In the genomic region with DNA sequence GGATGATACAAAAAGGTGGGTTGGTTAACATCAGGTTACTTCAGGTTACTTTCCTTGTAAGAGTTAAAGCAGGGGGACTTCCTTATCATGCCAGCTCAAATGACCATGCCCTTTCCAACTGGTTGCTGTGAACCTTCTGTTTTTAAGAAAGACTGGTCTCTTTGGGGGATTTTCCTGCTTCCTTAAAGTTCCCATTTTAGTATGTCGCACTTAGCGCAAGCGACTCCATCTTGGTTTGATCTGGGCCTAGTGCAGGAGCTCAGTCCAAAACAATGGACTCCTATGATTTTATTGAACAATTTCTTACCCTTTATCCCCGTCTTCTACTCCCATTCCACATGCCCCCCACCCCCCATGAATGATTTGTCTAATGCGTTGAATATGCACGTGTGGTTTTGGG, we compare ENCODE assay signal across 35 cellular contexts.
"Had no signal": no experiment of that assay in that cellular context is flagged by ENCODE, and none has a peak within 500 bp of the region (broad histone marks: within the 10 kb centered on the region; RNA-seq: fewer than 3 reads in every experiment).

No MANE protein-coding gene starts in this region.

- H3K27ac Mint-ChIP-seq: activated CD4-positive, alpha-beta memory T cell treated with anti-CD3 and anti-CD28 coated beads, Interleukin-2, amount 10 ng/mL, durations not matched to agents 7 days and 5 days; activated CD4-positive, alpha-beta T cell treated with anti-CD3 and anti-CD28 coated beads for 36 hours; activated CD4-positive, alpha-beta T cell treated with anti-CD3 and anti-CD28 coated beads, Interleukin-2, amount 10 ng/mL, durations not matched to agents 7 days and 5 days; activated CD8-positive, alpha-beta memory T cell treated with anti-CD3 and anti-CD28 coated beads, Interleukin-2, amount 10 ng/mL, durations not matched to agents 7 days and 5 days; activated naive CD4-positive, alpha-beta T cell treated with anti-CD3 and anti-CD28 coated beads, Interleukin-2, amount 10 ng/mL, durations not matched to agents 7 days and 5 days; activated naive CD8-positive, alpha-beta T cell treated with anti-CD3 and anti-CD28 coated beads, Interleukin-2, amount 10 ng/mL, durations not matched to agents 7 days and 5 days; activated T-helper 1 cell treated with anti-CD3 and anti-CD28 coated beads, Interleukin-12 subunit alpha, Interleukin-12 subunit beta, Interleukin-2, Interleukin-4 antibody, amounts not matched to agents 30 ng/mL and 10 ng/mL and 1 ng/mL, durations not matched to agents 14 hours and 24 hours and 36 hours; activated T-helper 2 cell treated with anti-CD3 and anti-CD28 coated beads, Interferon-gamma antibody, Interleukin-2, Interleukin-4, amounts not matched to agents 10 μg/mL and 5 μg/mL and 100 μg/mL, durations not matched to agents 14 hours and 24 hours and 36 hours; brain; T-cell; T-helper 1 cell treated with Interleukin-12 subunit alpha and Interleukin-12 subunit beta and Interleukin-4 antibody, amounts not matched to agents 30 μg/mL and 1 μg/mL, for 36 hours had no signal

- H3K9me3 ChIP-seq: ascending aorta, breast epithelium, colonic mucosa, esophagus squamous epithelium had no signal

- ATAC-seq: activated CD4-positive, alpha-beta T cell treated with anti-CD3 and anti-CD28 coated beads for 36 hours; activated CD8-positive, alpha-beta memory T cell treated with anti-CD3 and anti-CD28 coated beads, Interleukin-2, amount 10 ng/mL, durations not matched to agents 7 days and 5 days; activated naive CD4-positive, alpha-beta T cell treated with anti-CD3 and anti-CD28 coated beads, Interleukin-2, amount 50 U/mL, for 72 hours; gastroesophageal sphincter; T-cell had no signal

- H3K9me3 Mint-ChIP-seq: activated CD4-positive, alpha-beta memory T cell treated with anti-CD3 and anti-CD28 coated beads, Interleukin-2, amount 10 ng/mL, durations not matched to agents 7 days and 5 days; activated CD4-positive, alpha-beta T cell treated with anti-CD3 and anti-CD28 coated beads, Interleukin-2, amount 10 ng/mL, durations not matched to agents 7 days and 5 days; activated naive CD4-positive, alpha-beta T cell treated with anti-CD3 and anti-CD28 coated beads, Interleukin-2, amount 10 ng/mL, durations not matched to agents 7 days and 5 days; activated naive CD4-positive, alpha-beta T cell treated with anti-CD3 and anti-CD28 coated beads, Interleukin-2, amount 50 U/mL, for 72 hours; activated naive CD8-positive, alpha-beta T cell treated with anti-CD3 and anti-CD28 coated beads, Interleukin-2, amount 10 ng/mL, durations not matched to agents 7 days and 5 days; activated T-helper 1 cell treated with anti-CD3 and anti-CD28 coated beads, Interleukin-12 subunit alpha, Interleukin-12 subunit beta, Interleukin-2, Interleukin-4 antibody, amounts not matched to agents 30 ng/mL and 10 ng/mL and 1 ng/mL, durations not matched to agents 14 hours and 24 hours and 36 hours; activated T-helper 2 cell treated with anti-CD3 and anti-CD28 coated beads, Interferon-gamma antibody, Interleukin-2, Interleukin-4, amounts not matched to agents 10 μg/mL and 5 μg/mL and 100 μg/mL, durations not matched to agents 14 hours and 24 hours and 36 hours; T-cell; T-helper 1 cell treated with Interleukin-12 subunit alpha and Interleukin-12 subunit beta and Interleukin-4 antibody, amounts not matched to agents 30 μg/mL and 1 μg/mL, for 36 hours had no signal

- H3K4me3 Mint-ChIP-seq: activated CD4-positive, alpha-beta memory T cell treated with anti-CD3 and anti-CD28 coated beads, Interleukin-2, amount 10 ng/mL, durations not matched to agents 7 days and 5 days; activated CD4-positive, alpha-beta T cell treated with anti-CD3 and anti-CD28 coated beads for 36 hours; activated CD4-positive, alpha-beta T cell treated with anti-CD3 and anti-CD28 coated beads, Interleukin-2, amount 10 ng/mL, durations not matched to agents 7 days and 5 days; activated CD8-positive, alpha-beta memory T cell treated with anti-CD3 and anti-CD28 coated beads, Interleukin-2, amount 10 ng/mL, durations not matched to agents 7 days and 5 days; activated naive CD4-positive, alpha-beta T cell treated with anti-CD3 and anti-CD28 coated beads, Interleukin-2, amount 10 ng/mL, durations not matched to agents 7 days and 5 days; activated naive CD8-positive, alpha-beta T cell treated with anti-CD3 and anti-CD28 coated beads, Interleukin-2, amount 10 ng/mL, durations not matched to agents 7 days and 5 days; activated T-helper 1 cell treated with anti-CD3 and anti-CD28 coated beads, Interleukin-12 subunit alpha, Interleukin-12 subunit beta, Interleukin-2, Interleukin-4 antibody, amounts not matched to agents 30 ng/mL and 10 ng/mL and 1 ng/mL, durations not matched to agents 14 hours and 24 hours and 36 hours; brain; T-cell; T-helper 1 cell treated with Interleukin-12 subunit alpha and Interleukin-12 subunit beta and Interleukin-4 antibody, amounts not matched to agents 30 μg/mL and 1 μg/mL, for 36 hours had no signal

- H3K27me3 Mint-ChIP-seq: activated CD4-positive, alpha-beta memory T cell treated with anti-CD3 and anti-CD28 coated beads, Interleukin-2, amount 10 ng/mL, durations not matched to agents 7 days and 5 days; activated CD4-positive, alpha-beta T cell treated with anti-CD3 and anti-CD28 coated beads for 36 hours; activated CD4-positive, alpha-beta T cell treated with anti-CD3 and anti-CD28 coated beads, Interleukin-2, amount 10 ng/mL, durations not matched to agents 7 days and 5 days; activated CD8-positive, alpha-beta memory T cell treated with anti-CD3 and anti-CD28 coated beads, Interleukin-2, amount 10 ng/mL, durations not matched to agents 7 days and 5 days; activated naive CD4-positive, alpha-beta T cell treated with anti-CD3 and anti-CD28 coated beads, Interleukin-2, amount 10 ng/mL, durations not matched to agents 7 days and 5 days; activated naive CD8-positive, alpha-beta T cell treated with anti-CD3 and anti-CD28 coated beads, Interleukin-2, amount 10 ng/mL, durations not matched to agents 7 days and 5 days; T-cell had no signal

- H3K4me1 ChIP-seq: ascending aorta, breast epithelium, colonic mucosa, esophagus squamous epithelium, gastroesophageal sphincter had no signal

- H3K27ac ChIP-seq: ascending aorta, breast epithelium, cardiac muscle cell, colonic mucosa, epithelial cell of prostate, esophagus squamous epithelium, gastroesophageal sphincter, WERI-Rb-1 had no signal

- FAIRE-seq: endometrium, endothelial cell of umbilical vein had no signal

- DNase-seq: activated CD4-positive, alpha-beta memory T cell treated with anti-CD3 and anti-CD28 coated beads, Interleukin-2, amount 10 ng/mL, durations not matched to agents 7 days and 5 days; activated CD4-positive, alpha-beta T cell treated with anti-CD3 and anti-CD28 coated beads for 36 hours; activated CD4-positive, alpha-beta T cell treated with anti-CD3 and anti-CD28 coated beads, Interleukin-2, amount 10 ng/mL, durations not matched to agents 7 days and 5 days; activated CD4-positive, alpha-beta T cell treated with anti-CD3 and anti-CD28 coated beads, Interleukin-2, amount 50 U/mL, for 4 hours; activated CD4-positive, CD25-positive, alpha-beta regulatory T cell; activated CD4-positive, CD25-positive, alpha-beta regulatory T cell treated with anti-CD3 and anti-CD28 coated beads, Interleukin-2, amount 50 U/mL, for 72 hours; activated CD8-positive, alpha-beta memory T cell treated with anti-CD3 and anti-CD28 coated beads, Interleukin-2, amount 10 ng/mL, durations not matched to agents 7 days and 5 days; activated CD8-positive, alpha-beta memory T cell treated with anti-CD3 and anti-CD28 coated beads, Interleukin-2, amount 50 U/mL, for 4 hours; activated effector memory CD4-positive, alpha-beta T cell treated with anti-CD3 and anti-CD28 coated beads, Interleukin-2, amount 50 U/mL, for 16 hours; activated naive CD4-positive, alpha-beta T cell treated with anti-CD3 and anti-CD28 coated beads, Interleukin-2, amount 10 ng/mL, durations not matched to agents 7 days and 5 days; activated naive CD8-positive, alpha-beta T cell treated with anti-CD3 and anti-CD28 coated beads, Interleukin-2, amount 10 ng/mL, durations not matched to agents 7 days and 5 days; activated T-cell treated with anti-CD3 and anti-CD28 coated beads, Interleukin-2, amount 50 U/mL, for 1 hour; activated T-cell treated with anti-CD3 and anti-CD28 coated beads, Interleukin-2, amount 50 U/mL, for 48 hours; central memory CD4-positive, alpha-beta T cell; cerebellar nuclear complex; colonic mucosa; effector CD8-positive, alpha-beta T cell; esophagus squamous epithelium; foreskin melanocyte; head of caudate nucleus; T-cell; T1000; WERI-Rb-1 had no signal

- H3K36me3 ChIP-seq: ascending aorta, breast epithelium, cardiac muscle cell, colonic mucosa, esophagus squamous epithelium, gastroesophageal sphincter, WERI-Rb-1 had no signal

- H3K4me3 ChIP-seq: ascending aorta, breast epithelium, cardiac muscle cell, colonic mucosa, esophagus squamous epithelium, gastroesophageal sphincter had no signal

- H3K27me3 ChIP-seq: ascending aorta, breast epithelium, cardiac muscle cell, colonic mucosa had no signal

- H3K36me3 Mint-ChIP-seq: brain had no signal
